Comparison of ENCODE assay signal across 13 cellular contexts in the genomic region with DNA sequence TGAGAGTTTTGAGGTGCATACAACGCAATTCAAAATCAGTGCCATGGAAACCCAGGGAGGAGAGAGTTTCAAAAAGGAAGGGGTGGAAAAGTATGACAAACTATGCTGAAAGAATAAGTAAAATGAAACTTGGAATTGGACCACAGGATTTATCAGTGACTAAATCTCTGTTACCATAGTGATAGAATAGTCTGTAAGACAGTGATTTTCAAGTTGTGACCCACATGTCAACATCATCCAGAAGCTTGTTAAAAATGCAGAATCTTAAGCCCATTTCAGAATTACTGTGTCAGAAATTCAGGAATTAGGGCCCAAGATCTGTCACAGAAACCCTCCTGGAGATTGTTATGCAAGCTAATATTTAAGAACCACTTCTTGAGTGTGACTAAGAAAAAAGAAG.
DNase-seq lines count a peak whose midpoint lies in the region; ATAC-seq and TF ChIP-seq lines count a peak whose summit lies in the region.
"Had no signal": no experiment of that assay in that cellular context is flagged by ENCODE, and none has a peak within 500 bp of the region (broad histone marks: within the 10 kb centered on the region; RNA-seq: fewer than 3 reads in every experiment).

No MANE protein-coding gene starts in this region.

- no peaks in the 10 kb centered on the region for H3K79me1 ChIP-seq in mesenchymal stem cell (replicated peaks; ENCODE audit: low read length, poor library complexity, severe bottlenecking)

- no peak overlapping the region for H4K91ac ChIP-seq in mesenchymal stem cell (ENCODE audit: low read length)

- CTCF ChIA-PET in SK-N-SH (lab: Yijun Ruan, JAX): interaction anchor here (0.9 kb wide), 1 partner anchor 11 kb away, joined by 3 read pairs; no protein-coding TSS in a partner anchor

- H3K4me2 ChIP-seq in SK-N-SH: peak overlapping the region; percentile 7; the same call in 1 of the 2 replicates
- H3K4me2 ChIP-seq in mesenchymal stem cell (ENCODE audit: low read length, poor library complexity, severe bottlenecking): no peak overlapping the region

- H2AK5ac ChIP-seq in mesenchymal stem cell (ENCODE audit: low read length, severe bottlenecking): no peak overlapping the region

- H3K79me2 ChIP-seq in SK-N-SH (ENCODE audit: insufficient read depth): no peaks in the 10 kb centered on the region

- H3K4me1 ChIP-seq in SK-N-SH (ENCODE audit: control insufficient read depth in 1 of 2, insufficient read depth in 2 of 2, low read depth in 1 of 2, low read length in 1 of 2): no peaks in the 10 kb centered on the region; a peak in 1 of 4 replicates
- no peaks in the 10 kb centered on the region for H3K4me1 ChIP-seq in mesenchymal stem cell (ENCODE audit: control insufficient read depth, insufficient read depth, low read depth, low read length)

- H2AFZ ChIP-seq in SK-N-SH (ENCODE audit: low read depth) (no peak overlapping the region), mesenchymal stem cell (ENCODE audit: low read depth, low read length) (no peak overlapping the region)

- no peak overlapping the region for H4K8ac ChIP-seq in mesenchymal stem cell (ENCODE audit: low read length)

- TF ChIP-seq CTCF in SK-N-SH (IDR thresholded peaks at IDR 0.05): no peak

- no peaks in the 10 kb centered on the region for H3K9me2 ChIP-seq in SK-N-SH

- H3K14ac ChIP-seq in mesenchymal stem cell (ENCODE audit: low read length in 2 of 2): no peak overlapping the region

- no peak for DNase-seq in SK-N-SH
- peak; percentile 42 for DNase-seq in fibroblast of peridontal ligament (ENCODE audit: extremely low read depth)
- peak; percentile 10 for DNase-seq in mesenchymal stem cell
- peak; percentile 44 for DNase-seq in stromal cell of bone marrow (ENCODE audit: low read depth)
- DNase-seq in NCI-H510A treated with DMSO at 0.1 percent for 48 hours (lab: John Stamatoyannopoulos, UW): no peak
- DNase-seq: DMS79 treated with DMSO at 0.1 percent for 48 hours, H9, NCI-H1092 treated with DMSO at 0.1 percent for 48 hours, NCI-H146, NCI-H510A, Right ventricle myocardium superior had no signal

- no peak overlapping the region for H3K18ac ChIP-seq in mesenchymal stem cell (ENCODE audit: low read depth in 1 of 2, low read length in 2 of 2)

- ATAC-seq in HG02885 (IDR thresholded peaks at IDR 0.05; ENCODE audit: poor library complexity, unreplicated experiment) (no peak), GM19035 (IDR thresholded peaks at IDR 0.05; ENCODE audit: unreplicated experiment) (no peak)

- no peak overlapping the region for H2BK120ac ChIP-seq in mesenchymal stem cell (ENCODE audit: low read depth, low read length)

- H3K9me3 ChIP-seq in SK-N-SH (no peaks in the 10 kb centered on the region), mesenchymal stem cell (ENCODE audit: control insufficient read depth, low read length) (no peaks in the 10 kb centered on the region)

- no peak for TF ChIP-seq EP300 in SK-N-SH (IDR thresholded peaks at IDR 0.05; ENCODE audit: borderline replicate concordance in 1 of 2, low read depth in 1 of 2, low read length in 1 of 2)

- H2BK15ac ChIP-seq in mesenchymal stem cell (ENCODE audit: low read depth, poor library complexity, severe bottlenecking): no peak overlapping the region

- no peaks in the 10 kb centered on the region for H3K36me3 ChIP-seq in SK-N-SH (replicated peaks in 1 of 2; ENCODE audit: control insufficient read depth in 1 of 2, insufficient read depth in 2 of 2, low read length in 1 of 2)
- H3K36me3 ChIP-seq in mesenchymal stem cell (ENCODE audit: control insufficient read depth in 1 of 2, insufficient read depth in 2 of 2, low read depth in 1 of 2, low read length in 2 of 2): no peaks in the 10 kb centered on the region

- POLR2A ChIA-PET in SK-N-SH (lab: Yijun Ruan, JAX): no interaction called here

- no peak overlapping the region for H3K4me3 ChIP-seq in SK-N-SH (ENCODE audit: low read depth in 2 of 2, low read length in 1 of 2)
- no peak overlapping the region for H3K4me3 ChIP-seq in mesenchymal stem cell (ENCODE audit: insufficient read depth in 1 of 2, low read depth in 1 of 2, low read length in 2 of 2)

- H3K27me3 ChIP-seq in SK-N-SH (ENCODE audit: insufficient read depth) (no peaks in the 10 kb centered on the region), mesenchymal stem cell (ENCODE audit: control insufficient read depth in 1 of 2, insufficient read depth in 1 of 2, low read length in 2 of 2) (no peaks in the 10 kb centered on the region)

- no peak overlapping the region for H3K23ac ChIP-seq in mesenchymal stem cell (ENCODE audit: low read length in 2 of 2)

- H4K20me1 ChIP-seq in SK-N-SH (ENCODE audit: insufficient read depth): no peaks in the 10 kb centered on the region

- no peak overlapping the region for H2BK12ac ChIP-seq in mesenchymal stem cell (ENCODE audit: low read length in 2 of 2)

- 76% methylated on average over 1 of the region's 1 CpG for WGBS in SK-N-SH (ENCODE audit: low lambda C conversion rate)
- WGBS in mesenchymal stem cell: 96% methylated on average over 1 of the region's 1 CpG

- TF ChIP-seq RAD21 in SK-N-SH (IDR thresholded peaks at IDR 0.05; ENCODE audit: low read length): no peak

- H3K9ac ChIP-seq in SK-N-SH (no peak overlapping the region), mesenchymal stem cell (ENCODE audit: low read length) (no peak overlapping the region)

- no peaks in the 10 kb centered on the region for H3F3A ChIP-seq in SK-N-SH (replicated peaks; ENCODE audit: insufficient read depth)

- H3K27ac ChIP-seq in SK-N-SH (ENCODE audit: low read depth in 2 of 2, low read length in 1 of 2) (peak overlapping the region in 1 of 2 experiments; percentile 65; a peak in 3 of 4 replicates), mesenchymal stem cell (ENCODE audit: low read length, poor library complexity, severe bottlenecking) (no peak overlapping the region)

- no peak overlapping the region for H2BK5ac ChIP-seq in mesenchymal stem cell (ENCODE audit: low read depth, low read length, poor library complexity, severe bottlenecking)

- H3K4ac ChIP-seq in mesenchymal stem cell (ENCODE audit: low read depth in 1 of 2, low read length in 2 of 2): no peak overlapping the region

TF ChIP-seq in SK-N-SH, 30 proteins besides CTCF, POLR2A, EP300 and RAD21:
- no peak for TF ChIP-seq MEF2A (IDR thresholded peaks at IDR 0.05; ENCODE audit: borderline replicate concordance, low read depth)
- peak; percentile 24; the same call in 1 of the 2 replicates for TF ChIP-seq PBX3 (IDR thresholded peaks at IDR 0.05)
- TF ChIP-seq USF1 (IDR thresholded peaks at IDR 0.05; ENCODE audit: borderline replicate concordance, low read depth): no peak
- TF ChIP-seq TCF12 (IDR thresholded peaks at IDR 0.05): peak; percentile 46; the same call in 1 of the 2 replicates
- no peak for TF ChIP-seq FOSL2 (IDR thresholded peaks at IDR 0.05; ENCODE audit: borderline replicate concordance, low read depth)
- no peak for TF ChIP-seq IRF3 (IDR thresholded peaks at IDR 0.05; ENCODE audit: low read depth, low read length)
- no peak for TF ChIP-seq RXRA (IDR thresholded peaks at IDR 0.05; ENCODE audit: borderline replicate concordance, low read depth)
- no peak for TF ChIP-seq RCOR1 (IDR thresholded peaks at IDR 0.05; ENCODE audit: low read length)

Comparison
In these comparisons a context has a peak if more than half of its experiments do, and no peak if none do; other contexts are left out.
1. DNase-seq: peak in fibroblast of peridontal ligament (single experiment), mesenchymal stem cell (single experiment) and stromal cell of bone marrow (single experiment); none in SK-N-SH (single experiment) and NCI-H510A treated with DMSO at 0.1 percent for 48 hours (single experiment).